ENCODE assay signal across 12 cellular contexts in genomic region chr11:12180257-12181205, GRCh38.
DNase-seq lines count a peak whose midpoint lies in the region; ATAC-seq and TF ChIP-seq lines count a peak whose summit lies in the region.
"Had no signal": no experiment of that assay in that cellular context is flagged by ENCODE, and none has a peak within 500 bp of the region (broad histone marks: within the 10 kb centered on the region; RNA-seq: fewer than 3 reads in every experiment).

No MANE protein-coding gene starts in this region.

- no peak overlapping the region for H3K4me3 ChIP-seq in heart right ventricle
- H3K4me3 ChIP-seq in transverse colon = no peak overlapping the region

- H3K4me3 Mint-ChIP-seq in activated T-helper 1 cell treated with anti-CD3 and anti-CD28 coated beads, Interleukin-12 subunit alpha, Interleukin-12 subunit beta, Interleukin-2, Interleukin-4 antibody, amounts not matched to agents 30 ng/mL and 10 ng/mL and 1 ng/mL, durations not matched to agents 14 hours and 24 hours and 36 hours = no peak overlapping the region
- H3K4me3 Mint-ChIP-seq in activated T-cell treated with anti-CD3 and anti-CD28 coated beads, Interleukin-2, amount 50 U/mL, for 72 hours = no peak overlapping the region
- H3K4me3 Mint-ChIP-seq: activated naive CD4-positive, alpha-beta T cell treated with anti-CD3 and anti-CD28 coated beads for 36 hours; memory B cell had no signal

- peaks cover 0 to 9% (median 0%) of the 10 kb centered on the region in 9 donors for H3K36me3 ChIP-seq in heart right ventricle
- H3K36me3 ChIP-seq in transverse colon = peaks cover 0 to 3% (median 0%) of the 10 kb centered on the region in 4 donors

- no peak for DNase-seq in heart right ventricle
- no peak for DNase-seq in Right ventricle myocardium superior
- no peak for DNase-seq in activated T-helper 1 cell treated with anti-CD3 and anti-CD28 coated beads, Interleukin-12 subunit alpha, Interleukin-12 subunit beta, Interleukin-2, Interleukin-4 antibody, amounts not matched to agents 30 ng/mL and 10 ng/mL and 1 ng/mL, durations not matched to agents 14 hours and 24 hours and 36 hours (ENCODE audit: low spot score)
- peak; percentile 70 for DNase-seq in kidney glomerular epithelial cell (lab: John Stamatoyannopoulos, UW)
- DNase-seq in transverse colon = no peak
- no peak for DNase-seq in NCI-H1694 treated with DMSO at 0.1 percent for 48 hours (lab: John Stamatoyannopoulos, UW)
- no peak for DNase-seq in activated T-cell treated with anti-CD3 and anti-CD28 coated beads, Interleukin-2, amount 50 U/mL, for 72 hours
- DNase-seq: activated naive CD4-positive, alpha-beta T cell treated with anti-CD3 and anti-CD28 coated beads for 36 hours; central memory CD4-positive, alpha-beta T cell; NCI-H1436 treated with DMSO at 0.1 percent for 48 hours had no signal

- no peaks in the 10 kb centered on the region for H3K27me3 Mint-ChIP-seq in activated T-helper 1 cell treated with anti-CD3 and anti-CD28 coated beads, Interleukin-12 subunit alpha, Interleukin-12 subunit beta, Interleukin-2, Interleukin-4 antibody, amounts not matched to agents 30 ng/mL and 10 ng/mL and 1 ng/mL, durations not matched to agents 14 hours and 24 hours and 36 hours (ENCODE audit: insufficient read depth)
- H3K27me3 Mint-ChIP-seq in activated T-cell treated with anti-CD3 and anti-CD28 coated beads, Interleukin-2, amount 50 U/mL, for 72 hours (ENCODE audit: low read depth) = no peaks in the 10 kb centered on the region

- TF ChIP-seq CTCF in heart right ventricle (IDR thresholded peaks at IDR 0.05) (no peak), transverse colon (IDR thresholded peaks at IDR 0.05) (no peak)

- no peaks in the 10 kb centered on the region for H3K27me3 ChIP-seq in heart right ventricle
- H3K27me3 ChIP-seq in transverse colon = no peaks in the 10 kb centered on the region

- H3K9me3 Mint-ChIP-seq in activated T-helper 1 cell treated with anti-CD3 and anti-CD28 coated beads, Interleukin-12 subunit alpha, Interleukin-12 subunit beta, Interleukin-2, Interleukin-4 antibody, amounts not matched to agents 30 ng/mL and 10 ng/mL and 1 ng/mL, durations not matched to agents 14 hours and 24 hours and 36 hours = no peaks in the 10 kb centered on the region
- H3K9me3 Mint-ChIP-seq in activated T-cell treated with anti-CD3 and anti-CD28 coated beads, Interleukin-2, amount 50 U/mL, for 72 hours = no peaks in the 10 kb centered on the region
- H3K9me3 Mint-ChIP-seq: memory B cell had no signal

- 67 to 79% methylated on average over 8 of the region's 8 CpGs for WGBS in heart right ventricle, 2 donors
- 31 to 60% methylated on average over 4 to 8 of the region's 8 CpGs for WGBS in transverse colon (ENCODE audit: low coverage in 1 of 2), 2 donors

- H3K9me3 ChIP-seq in heart right ventricle (no peaks in the 10 kb centered on the region), transverse colon (no peaks in the 10 kb centered on the region)

- H3K27ac ChIP-seq in heart right ventricle (peak overlapping the region in 7 of 10 donors; percentile 26 to 88 (median 78)), transverse colon (peak overlapping the region; percentile 38 to 70 (median 68))

- H3K4me1 ChIP-seq in heart right ventricle (peaks cover 21 to 82% (median 58%) of the 10 kb centered on the region in 9 donors), transverse colon (peaks cover 10 to 30% (median 22%) of the 10 kb centered on the region in 4 donors)

- ATAC-seq in heart right ventricle (no peak), Right ventricle myocardium superior (ENCODE audit: poor library complexity) (no peak), GM21515 (IDR thresholded peaks at IDR 0.05; ENCODE audit: unreplicated experiment) (no peak)
- no peak for ATAC-seq in activated T-cell treated with anti-CD3 and anti-CD28 coated beads, Interleukin-2, amount 50 U/mL, for 72 hours (replicated peaks in 1 of 2)

- H3K36me3 Mint-ChIP-seq in activated T-helper 1 cell treated with anti-CD3 and anti-CD28 coated beads, Interleukin-12 subunit alpha, Interleukin-12 subunit beta, Interleukin-2, Interleukin-4 antibody, amounts not matched to agents 30 ng/mL and 10 ng/mL and 1 ng/mL, durations not matched to agents 14 hours and 24 hours and 36 hours (ENCODE audit: low read depth) = peaks cover 45% of the 10 kb centered on the region
- peaks cover 1 to 19% of the 10 kb centered on the region in 2 donors for H3K36me3 Mint-ChIP-seq in activated T-cell treated with anti-CD3 and anti-CD28 coated beads, Interleukin-2, amount 50 U/mL, for 72 hours (ENCODE audit: insufficient read depth in 2 of 2)
- H3K36me3 Mint-ChIP-seq: memory B cell had no signal

- no peak for TF ChIP-seq EP300 in transverse colon (IDR thresholded peaks at IDR 0.05; ENCODE audit: low read depth)

- TF ChIP-seq POLR2A in transverse colon (IDR thresholded peaks at IDR 0.05) = no peak

- H3K4me1 Mint-ChIP-seq in activated T-helper 1 cell treated with anti-CD3 and anti-CD28 coated beads, Interleukin-12 subunit alpha, Interleukin-12 subunit beta, Interleukin-2, Interleukin-4 antibody, amounts not matched to agents 30 ng/mL and 10 ng/mL and 1 ng/mL, durations not matched to agents 14 hours and 24 hours and 36 hours (ENCODE audit: low read depth) = peaks cover 77% of the 10 kb centered on the region
- peaks cover 46% of the 10 kb centered on the region for H3K4me1 Mint-ChIP-seq in activated T-cell treated with anti-CD3 and anti-CD28 coated beads, Interleukin-2, amount 50 U/mL, for 72 hours (ENCODE audit: low read depth)
- H3K4me1 Mint-ChIP-seq: memory B cell had no signal

- in situ Hi-C loops in transverse colon (cut with MboI; ENCODE audit: low pct_ligation_motif_present in 1 of 4, low pct_unique_long_range_greater_than_20kb in 1 of 4, low sequenced_read_pairs in 3 of 4) = no loop called here

- H3K27ac Mint-ChIP-seq in activated T-helper 1 cell treated with anti-CD3 and anti-CD28 coated beads, Interleukin-12 subunit alpha, Interleukin-12 subunit beta, Interleukin-2, Interleukin-4 antibody, amounts not matched to agents 30 ng/mL and 10 ng/mL and 1 ng/mL, durations not matched to agents 14 hours and 24 hours and 36 hours = peak overlapping the region; percentile 94
- H3K27ac Mint-ChIP-seq in activated T-cell treated with anti-CD3 and anti-CD28 coated beads, Interleukin-2, amount 50 U/mL, for 72 hours = no peak overlapping the region
- H3K27ac Mint-ChIP-seq: activated naive CD4-positive, alpha-beta T cell treated with anti-CD3 and anti-CD28 coated beads for 36 hours; memory B cell had no signal

- intact Hi-C loops in heart right ventricle (cut with DNase I) = loop anchor here in 1 of 10 donors (10.0 kb wide), 1 partner anchor 54 kb away; no protein-coding TSS in a partner anchor
- intact Hi-C loops in Right ventricle myocardium superior (cut with DNase I) = no loop called here
- intact Hi-C loops in activated T-helper 1 cell treated with anti-CD3 and anti-CD28 coated beads, Interleukin-12 subunit alpha, Interleukin-12 subunit beta, Interleukin-2, Interleukin-4 antibody, amounts not matched to agents 30 ng/mL and 10 ng/mL and 1 ng/mL, durations not matched to agents 14 hours and 24 hours and 36 hours (cut with micrococcal nuclease) = no loop called here
- intact Hi-C loops in transverse colon (cut with DNase I; ENCODE audit: low total_unique reads) = no loop called here
